Comparison of ENCODE assay signal across 10 cellular contexts in the genomic region with DNA sequence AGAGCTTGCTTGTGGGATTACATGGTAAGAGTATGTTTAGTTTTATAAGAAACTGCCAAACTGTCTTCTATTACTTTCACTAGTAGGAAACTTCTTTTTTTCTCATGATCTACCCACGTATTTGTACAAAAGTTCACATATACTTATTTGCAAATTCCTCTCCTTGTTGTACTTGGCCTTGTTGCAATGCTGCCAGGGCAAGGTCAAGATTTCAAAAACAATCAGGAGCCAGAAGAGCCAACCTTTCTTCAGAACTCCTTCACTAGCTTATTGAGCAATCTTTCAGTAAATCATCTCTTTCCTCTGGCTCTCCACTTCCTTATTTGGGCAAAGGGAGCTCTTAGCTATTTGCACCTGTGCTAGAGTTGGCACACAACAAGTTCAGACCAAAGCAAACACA. TPM values are rescaled to one million over a fixed set of nuclear protein-coding genes. Genes with fewer than 3 reads are reported as not detected.
DNase-seq lines count a peak whose midpoint lies in the region; ATAC-seq, FAIRE-seq and TF ChIP-seq lines count a peak whose summit lies in the region.
"Had no signal": no experiment of that assay in that cellular context is flagged by ENCODE, and none has a peak within 500 bp of the region (broad histone marks: within the 10 kb centered on the region; RNA-seq: fewer than 3 reads in every experiment).

No MANE protein-coding gene starts in this region.

- no peak overlapping the region for H2AFZ ChIP-seq in GM12878 (ENCODE audit: control insufficient read depth, low read depth, low read length)

- POLR2A ChIA-PET in GM12878 (lab: Charles Lee) = interaction anchor here (1.0 to 11.1 kb wide), 3 partner anchors 9 to 26 kb away, joined by 3 to 139 read pairs (median 7); a partner anchor contains a TSS

- SMC1A ChIA-PET in GM12878 (lab: Charles Lee; ENCODE audit: uncharacterized antibody, unreplicated experiment) = interaction anchor here (1.1 to 14.9 kb wide), 6 partner anchors 9 to 72 kb away, joined by 4 to 315 read pairs (median 5); a partner anchor contains a TSS

- H3K36me3 ChIP-seq in GM12878 (ENCODE audit: control insufficient read depth in 2 of 2, insufficient read depth in 2 of 2, low read length in 1 of 2) = no peaks in the 10 kb centered on the region
- no peaks in the 10 kb centered on the region for H3K36me3 ChIP-seq in pancreas
- no peaks in the 10 kb centered on the region for H3K36me3 ChIP-seq in psoas muscle (ENCODE audit: insufficient read depth in 1 of 2, low read depth in 1 of 2)
- H3K36me3 ChIP-seq in transverse colon = no peaks in the 10 kb centered on the region

- TF ChIP-seq RAD21 in GM12878 (IDR thresholded peaks at IDR 0.05; ENCODE audit: insufficient read depth, low read depth, low read length) = no peak

- no peaks in the 10 kb centered on the region for H3K79me2 ChIP-seq in GM12878 (ENCODE audit: control insufficient read depth, insufficient read depth, low read length)

- TF ChIP-seq EP300 in GM12878 (IDR thresholded peaks at IDR 0.05; ENCODE audit: borderline replicate concordance in 1 of 2, control insufficient read depth in 1 of 2, low read depth in 2 of 2, low read length in 2 of 2) = no peak
- TF ChIP-seq EP300 in transverse colon (IDR thresholded peaks at IDR 0.05; ENCODE audit: low read depth) = no peak

- CTCF ChIA-PET in GM12878 (lab: Yijun Ruan, JAX) = interaction anchor here (0.7 to 14.4 kb wide), 6 partner anchors 10 to 71 kb away, joined by 3 to 459 read pairs (median 8); a partner anchor contains a TSS

- H3K27me3 ChIP-seq in GM12878 (replicated peaks in 1 of 2; ENCODE audit: control insufficient read depth in 2 of 2, insufficient read depth in 2 of 2, low read length in 1 of 2) (no peaks in the 10 kb centered on the region), pancreas (no peaks in the 10 kb centered on the region), psoas muscle (ENCODE audit: insufficient read depth in 3 of 3, low read length in 2 of 3) (no peaks in the 10 kb centered on the region), transverse colon (no peaks in the 10 kb centered on the region)

- H3K4me3 ChIP-seq in GM12878 = no peak overlapping the region
- no peak overlapping the region for H3K4me3 ChIP-seq in pancreas
- H3K4me3 ChIP-seq in psoas muscle = no peak overlapping the region
- H3K4me3 ChIP-seq in transverse colon = no peak overlapping the region

- peak; percentile 82 for ATAC-seq in GM18861 (IDR thresholded peaks at IDR 0.05; ENCODE audit: unreplicated experiment)
- ATAC-seq in HG03378 (IDR thresholded peaks at IDR 0.05; ENCODE audit: unreplicated experiment) = peak; percentile 79
- peak; percentile 42; the same call in 1 of the 3 replicates for ATAC-seq in GM12878
- ATAC-seq in pancreas = peak; percentile 51 to 84 (median 82)
- no peak for ATAC-seq in GM19397 (IDR thresholded peaks at IDR 0.05; ENCODE audit: unreplicated experiment)
- no peak for ATAC-seq in psoas muscle

- 14% methylated on average over 1 of the region's 1 CpG for WGBS in GM12878 (ENCODE audit: insufficient coverage, insufficient replicate concordance, low lambda C conversion rate, missing lambda C conversion rate)
- WGBS in pancreas, 2 donors = 5 to 8% methylated on average over 1 of the region's 1 CpG
- 46 to 49% (median 47%) methylated on average over 1 of the region's 1 CpG for WGBS in psoas muscle, 3 donors
- WGBS in transverse colon (ENCODE audit: low coverage in 1 of 2), 2 donors = 11 to 20% methylated on average over 1 of the region's 1 CpG

- no peak for DNase-seq in GM12878 (ENCODE audit: low read depth, low spot score)
- peak in 1 of 6 donors; percentile 23 for DNase-seq in pancreas
- DNase-seq in psoas muscle = no peak
- DNase-seq in activated CD4-positive, alpha-beta T cell treated with anti-CD3 and anti-CD28 coated beads for 1 hour = no peak
- DNase-seq in transverse colon = no peak
- DNase-seq: activated B cell treated with CpG ODN at 0.5 μM for 24 hours; stimulated activated naive CD4-positive, alpha-beta T cell treated with Interleukin-2 at 50 U/mL for 16 hours had no signal

- no TSS peak for BruUV-seq in GM12878 (replicated peaks; lab: Mats Ljungman, UMichigan)

- H3K4me2 ChIP-seq in GM12878 (ENCODE audit: control insufficient read depth, insufficient read depth) = no peak overlapping the region

- in situ Hi-C loops in GM12878 (cut with MboI) (no loop called here), transverse colon (cut with MboI; ENCODE audit: low pct_ligation_motif_present in 1 of 4, low pct_unique_long_range_greater_than_20kb in 1 of 4, low sequenced_read_pairs in 3 of 4) (loop anchor here in 2 of 4 donors (10.0 kb wide), 3 partner anchors 68 to 688 kb away; no protein-coding TSS in a partner anchor)

- FAIRE-seq in GM12878 (lab: Jason Lieb, UNC) = no peak
- FAIRE-seq in pancreas (lab: Jason Lieb, UNC) = no peak

- no peak overlapping the region for H3K27ac ChIP-seq in GM12878 (ENCODE audit: control insufficient read depth, insufficient read depth)
- peak overlapping the region in 1 of 4 donors; percentile 40 for H3K27ac ChIP-seq in pancreas
- no peak overlapping the region for H3K27ac ChIP-seq in psoas muscle
- no peak overlapping the region for H3K27ac ChIP-seq in transverse colon

- TF ChIP-seq CTCF in GM12878 (IDR thresholded peaks at IDR 0.05 in 2 of 3, conservative IDR thresholded peaks at IDR 0.05 in 1 of 3; ENCODE audit: control insufficient read depth in 2 of 3, extremely low read depth in 1 of 3, insufficient read depth in 1 of 3, low read depth in 3 of 3, low read length in 3 of 3) = no peak
- TF ChIP-seq CTCF in pancreas (IDR thresholded peaks at IDR 0.05) = no peak
- no peak for TF ChIP-seq CTCF in psoas muscle (IDR thresholded peaks at IDR 0.05)
- TF ChIP-seq CTCF in transverse colon (IDR thresholded peaks at IDR 0.05) = no peak

- H3K9ac ChIP-seq in GM12878 (ENCODE audit: control insufficient read depth, insufficient read depth, low read length) = no peak overlapping the region

- no peak for TF ChIP-seq POLR2A in GM12878 (IDR thresholded peaks at IDR 0.05; ENCODE audit: low read depth, low read length)
- no peak for TF ChIP-seq POLR2A in transverse colon (IDR thresholded peaks at IDR 0.05)

- intact Hi-C loops in GM12878 (cut with micrococcal nuclease; ENCODE audit: unreplicated experiment) (no loop called here), pancreas (cut with DNase I) (no loop called here), psoas muscle (cut with DNase I) (no loop called here), transverse colon (cut with DNase I; ENCODE audit: low total_unique reads) (loop anchor here (5.0 to 10.0 kb wide), 2 partner anchors 688 to 1456 kb away; no protein-coding TSS in a partner anchor)

- H4K20me1 ChIP-seq in GM12878 (ENCODE audit: control insufficient read depth, insufficient read depth) = no peaks in the 10 kb centered on the region

- H3K4me1 ChIP-seq in GM12878 (ENCODE audit: control insufficient read depth, insufficient read depth, low read length) (no peaks in the 10 kb centered on the region), pancreas (peaks cover 13 to 18% (median 15%) of the 10 kb centered on the region in 3 donors), psoas muscle (peaks cover 14% of the 10 kb centered on the region), transverse colon (peaks cover 5 to 23% (median 12%) of the 10 kb centered on the region in 4 donors)

- RAD21 ChIA-PET in GM12878 (lab: Charles Lee; ENCODE audit: unreplicated experiment) = interaction anchor here (0.7 to 1.7 kb wide), 5 partner anchors 15 to 629 kb away, joined by 3 to 5 read pairs (median 4); no protein-coding TSS in a partner anchor

- no peaks in the 10 kb centered on the region for H3K9me3 ChIP-seq in GM12878 (replicated peaks; ENCODE audit: control insufficient read depth, insufficient read depth, low read length)
- H3K9me3 ChIP-seq in pancreas = no peaks in the 10 kb centered on the region
- no peaks in the 10 kb centered on the region for H3K9me3 ChIP-seq in psoas muscle
- H3K9me3 ChIP-seq in transverse colon = no peaks in the 10 kb centered on the region

RNA-seq across cellular contexts. Expression of a gene that starts 9.7 kb away (rescaled TPM):
- total RNA-seq in GM12878 (2013; cell fraction: nucleolus; rRNA removed) = 17.1 and 17.5 TPM in 2 replicates
- total RNA-seq in GM12878 (2014; rRNA removed) (13.2 and 14.2 TPM in 2 replicates), GM12878 (2014; rRNA removed; fragmentation: Illumina TruSeq; extraction: Trizol) (15.3 and 19.5 TPM in 2 replicates), GM12878 (2021) (28.1 and 30.1 TPM in 2 replicates), pancreas (10 to 100 TPM; 17.3 to 30.3 (median 25.0) TPM), psoas muscle (10 to 100 TPM; 26.6 to 35.3 (median 29.7) TPM), transverse colon (10 to 100 TPM; 28.5 to 37.8 (median 33.3) TPM)
- polyA plus RNA-seq in GM12878 (2011; ENCODE audit: low read depth) = 20.3 TPM
- polyA plus RNA-seq in GM12878 (2011; rRNA removed) (41.5 and 48.3 TPM in 2 replicates), GM12878 (2014; fragmentation: Illumina TruSeq; extraction: Trizol) (29.0 and 40.5 TPM in 2 replicates), GM12878 (2014; fragmentation: Nextera tagmentation; extraction: Ambion mirVana) (10 to 100 TPM; 15.3 to 24.4 TPM), GM12878 (2014; rRNA removed) (24.8 and 25.2 TPM in 2 replicates), GM12878 (2016; fragmentation: Nextera tagmentation; extraction: Ambion mirVana) (10 to 100 TPM; 36.3 to 43.1 TPM), pancreas (10 to 100 TPM; 28.5 to 35.9 TPM), psoas muscle (10 to 100 TPM; 17.7 to 24.8 (median 21.7) TPM)
- polyA plus RNA-seq in GM12878 (2011; cell fraction: cytosol; rRNA removed) = 31.9 and 35.7 TPM in 2 replicates
- polyA plus RNA-seq in GM12878 (2011; cell fraction: nucleus; rRNA removed) = 18.0 and 20.8 TPM in 2 replicates
- polyA plus RNA-seq in GM12878 (2012) = 24.4 and 26.5 TPM in 2 replicates
- 30.1 and 31.2 TPM in 2 replicates for polyA minus RNA-seq in GM12878 (2011; rRNA and poly(A)+ RNA removed)
- polyA minus RNA-seq in GM12878 (2011; cell fraction: cytosol; rRNA and poly(A)+ RNA removed) = 8.7 and 11.4 TPM in 2 replicates
- polyA minus RNA-seq in GM12878 (2011; cell fraction: nucleus; rRNA and poly(A)+ RNA removed) = 14.0 and 18.5 TPM in 2 replicates

RNA-seq across cellular contexts. Expression of a gene that starts 13.2 kb away (rescaled TPM):
- total RNA-seq in GM12878 (2013; cell fraction: nucleolus; rRNA removed) = 31.0 and 31.5 TPM in 2 replicates
- total RNA-seq in GM12878 (2014; rRNA removed) (15.4 and 17.9 TPM in 2 replicates), GM12878 (2014; rRNA removed; fragmentation: Illumina TruSeq; extraction: Trizol) (14.8 and 15.1 TPM in 2 replicates), GM12878 (2021) (14.2 and 14.9 TPM in 2 replicates), pancreas (1 to 10 TPM; 3.3 to 8.9 (median 5.1) TPM), psoas muscle (10 to 100 TPM; 29.0 to 55.3 (median 41.3) TPM), transverse colon (10 to 100 TPM; 36.4 to 86.2 (median 73.2) TPM)
- 9.8 TPM for polyA plus RNA-seq in GM12878 (2011; ENCODE audit: low read depth)
- polyA plus RNA-seq in GM12878 (2011; rRNA removed) (28.8 and 30.0 TPM in 2 replicates), GM12878 (2014; fragmentation: Illumina TruSeq; extraction: Trizol) (13.8 and 16.9 TPM in 2 replicates), GM12878 (2014; fragmentation: Nextera tagmentation; extraction: Ambion mirVana) (1 to 10 TPM; 6.0 to 6.4 TPM), GM12878 (2014; rRNA removed) (9.0 and 9.5 TPM in 2 replicates), GM12878 (2016; fragmentation: Nextera tagmentation; extraction: Ambion mirVana) (10 to 100 TPM; 10.2 to 10.4 TPM), pancreas (1 to 10 TPM; 2.0 to 5.8 TPM), psoas muscle (10 to 100 TPM in 2 of 3 donors, 1 to 10 TPM in 1; 9.8 to 22.5 (median 20.1) TPM)
- 22.0 and 23.0 TPM in 2 replicates for polyA plus RNA-seq in GM12878 (2011; cell fraction: cytosol; rRNA removed)
- polyA plus RNA-seq in GM12878 (2011; cell fraction: nucleus; rRNA removed) = 13.5 and 14.4 TPM in 2 replicates
- polyA plus RNA-seq in GM12878 (2012) = 9.5 and 12.1 TPM in 2 replicates
- 32.7 and 46.0 TPM in 2 replicates for polyA minus RNA-seq in GM12878 (2011; rRNA and poly(A)+ RNA removed)
- 14.9 and 15.4 TPM in 2 replicates for polyA minus RNA-seq in GM12878 (2011; cell fraction: cytosol; rRNA and poly(A)+ RNA removed)
- polyA minus RNA-seq in GM12878 (2011; cell fraction: nucleus; rRNA and poly(A)+ RNA removed) = 17.0 and 22.9 TPM in 2 replicates

RNA-seq across cellular contexts. Expression of a gene that starts 27.2 kb away (rescaled TPM):
- not detected in 2 replicates for total RNA-seq in GM12878 (2013; cell fraction: nucleolus; rRNA removed)
- total RNA-seq in GM12878 (2014; rRNA removed) (not detected in 2 replicates), GM12878 (2014; rRNA removed; fragmentation: Illumina TruSeq; extraction: Trizol) (not detected in 2 replicates), GM12878 (2021) (not detected in 2 replicates), pancreas (not detected), psoas muscle (not detected), transverse colon (not detected)
- not detected for polyA plus RNA-seq in GM12878 (2011; ENCODE audit: low read depth)
- polyA plus RNA-seq in GM12878 (2011; rRNA removed) (not detected in 2 replicates), GM12878 (2014; fragmentation: Illumina TruSeq; extraction: Trizol) (not detected in 2 replicates), GM12878 (2014; fragmentation: Nextera tagmentation; extraction: Ambion mirVana) (not detected), GM12878 (2014; rRNA removed) (not detected in 2 replicates), GM12878 (2016; fragmentation: Nextera tagmentation; extraction: Ambion mirVana) (not detected), pancreas (not detected), psoas muscle (not detected)
- not detected in 2 replicates for polyA plus RNA-seq in GM12878 (2011; cell fraction: cytosol; rRNA removed)
- not detected in 2 replicates for polyA plus RNA-seq in GM12878 (2011; cell fraction: nucleus; rRNA removed)
- polyA plus RNA-seq in GM12878 (2012) = not detected in 2 replicates
- not detected in 2 replicates for polyA minus RNA-seq in GM12878 (2011; rRNA and poly(A)+ RNA removed)
- not detected in 2 replicates for polyA minus RNA-seq in GM12878 (2011; cell fraction: cytosol; rRNA and poly(A)+ RNA removed)
- not detected in 2 replicates for polyA minus RNA-seq in GM12878 (2011; cell fraction: nucleus; rRNA and poly(A)+ RNA removed)
- total RNA-seq: activated B cell treated with CpG ODN at 0.5 μM for 24 hours had no signal

RNA-seq across cellular contexts. Expression of a gene that starts 51.4 kb away (rescaled TPM):
- not detected in 2 replicates for total RNA-seq in GM12878 (2013; cell fraction: nucleolus; rRNA removed)
- total RNA-seq in GM12878 (2014; rRNA removed) = not detected in 2 replicates
- total RNA-seq in GM12878 (2014; rRNA removed; fragmentation: Illumina TruSeq; extraction: Trizol) = not detected in 2 replicates
- not detected in 2 replicates for total RNA-seq in GM12878 (2021)
- not detected for polyA plus RNA-seq in GM12878 (2011; ENCODE audit: low read depth)
- not detected in 2 replicates for polyA plus RNA-seq in GM12878 (2011; rRNA removed)
- not detected in 2 replicates for polyA plus RNA-seq in GM12878 (2011; cell fraction: cytosol; rRNA removed)
- polyA plus RNA-seq in GM12878 (2011; cell fraction: nucleus; rRNA removed) = not detected in 2 replicates
- polyA plus RNA-seq in GM12878 (2012) = not detected in 2 replicates
- not detected in 2 replicates for polyA plus RNA-seq in GM12878 (2014; fragmentation: Illumina TruSeq; extraction: Trizol)
- not detected for polyA plus RNA-seq in GM12878 (2014; fragmentation: Nextera tagmentation; extraction: Ambion mirVana)
- polyA plus RNA-seq in GM12878 (2014; rRNA removed) = not detected in 2 replicates
- not detected for polyA plus RNA-seq in GM12878 (2016; fragmentation: Nextera tagmentation; extraction: Ambion mirVana)
- polyA minus RNA-seq in GM12878 (2011; rRNA and poly(A)+ RNA removed) = 0.07 TPM in 1 of 2 replicates, not detected in the other
- polyA minus RNA-seq in GM12878 (2011; cell fraction: cytosol; rRNA and poly(A)+ RNA removed) = not detected in 2 replicates
- not detected in 2 replicates for polyA minus RNA-seq in GM12878 (2011; cell fraction: nucleus; rRNA and poly(A)+ RNA removed)
- total RNA-seq in pancreas = not detected
- not detected for polyA plus RNA-seq in pancreas
- not detected for total RNA-seq in psoas muscle
- polyA plus RNA-seq in psoas muscle = not detected
- not detected for total RNA-seq in transverse colon
- total RNA-seq: activated B cell treated with CpG ODN at 0.5 μM for 24 hours had no signal

Comparison
In these comparisons a context has a peak if more than half of its experiments do, and no peak if none do; other contexts are left out.
1. ATAC-seq: peak in GM18861 (single experiment), HG03378 (single experiment), GM12878 (single experiment) and pancreas (4 of 4); none in GM19397 (single experiment) and psoas muscle (0 of 4).